Comparison of ENCODE assay signal across 9 cellular contexts in genomic region chr5:141412853-141413539, GRCh38. TPM values are rescaled to one million over a fixed set of nuclear protein-coding genes. Genes with fewer than 3 reads are reported as not detected.
DNase-seq lines count a peak whose midpoint lies in the region; FAIRE-seq and TF ChIP-seq lines count a peak whose summit lies in the region.
"Had no signal": no experiment of that assay in that cellular context is flagged by ENCODE, and none has a peak within 500 bp of the region (broad histone marks: within the 10 kb centered on the region; RNA-seq: fewer than 3 reads in every experiment).

Gene PCDHGA10 (plus strand): TSS chr5:141412987. CDS start chr5:141413176, 189 bp downstream.

- CTCF ChIA-PET in HEK293T (lab: Yijun Ruan, JAX): interaction anchor here (0.7 to 1.7 kb wide), 5 partner anchors 8 to 424 kb away, joined by 3 to 11 read pairs (median 5); partner anchors contain the start of genes PCDHGA11 and TAF7

- H3K9me3 ChIP-seq in MM.1S (replicated peaks; ENCODE audit: insufficient read depth, low read length) (no peaks in the 10 kb centered on the region), stomach smooth muscle (ENCODE audit: control insufficient read depth in 2 of 2, low read length in 2 of 2) (peaks cover 28 to 58% of the 10 kb centered on the region in 2 donors)

- TF ChIP-seq POLR2A in GM12892 (IDR thresholded peaks at IDR 0.05; ENCODE audit: low read depth, low read length): no peak

- no peaks in the 10 kb centered on the region for H3K36me3 ChIP-seq in MM.1S (replicated peaks; ENCODE audit: insufficient read depth, low read length)
- H3K36me3 ChIP-seq in stomach smooth muscle (ENCODE audit: control insufficient read depth in 2 of 2, insufficient read depth in 2 of 2, low read length in 2 of 2): peaks cover 2 to 6% of the 10 kb centered on the region in 2 donors

- peak within 1 kb of the TSS; percentile 84 for H3K27ac Mint-ChIP-seq in endothelial cell (ENCODE audit: unreplicated experiment)

- H3K9ac ChIP-seq in MM.1S (ENCODE audit: low read length) (no peak within 1 kb of the TSS), stomach smooth muscle (ENCODE audit: low read length in 2 of 2) (no peak within 1 kb of the TSS)

- peaks cover 53% of the 10 kb centered on the region for H3K36me3 Mint-ChIP-seq in endothelial cell (ENCODE audit: low read depth, unreplicated experiment)

- no peaks in the 10 kb centered on the region for H3F3A ChIP-seq in MM.1S (ENCODE audit: insufficient read depth, low read length)

- peak within 1 kb of the TSS; percentile 57 for H3K4me2 ChIP-seq in MM.1S (ENCODE audit: low read depth, low read length)

- H3K4me1 ChIP-seq in MM.1S (ENCODE audit: low read length) (no peaks in the 10 kb centered on the region), stomach smooth muscle (ENCODE audit: control insufficient read depth, insufficient read depth, low read length) (no peaks in the 10 kb centered on the region)

- H3K27me3 ChIP-seq in MM.1S (replicated peaks; ENCODE audit: insufficient read depth, low read length) (peaks cover 14% of the 10 kb centered on the region), stomach smooth muscle (ENCODE audit: control insufficient read depth in 1 of 2, insufficient read depth in 2 of 2, low read length in 2 of 2) (no peaks in the 10 kb centered on the region)

- no peak within 1 kb of the TSS for H3K27ac ChIP-seq in MM.1S (ENCODE audit: low read length)
- no peak within 1 kb of the TSS for H3K27ac ChIP-seq in stomach smooth muscle (ENCODE audit: low read length)

- peak; percentile 17 for FAIRE-seq in GM12892 (lab: Jason Lieb, UNC)
- FAIRE-seq: islet of Langerhans had no signal

- H4K20me1 ChIP-seq in MM.1S (ENCODE audit: insufficient read depth, low read length): no peaks in the 10 kb centered on the region

- peak; percentile 73 for TF ChIP-seq CTCF in MM.1S (IDR thresholded peaks at IDR 0.05; ENCODE audit: low read length)
- TF ChIP-seq CTCF in endothelial cell (IDR thresholded peaks at IDR 0.05; ENCODE audit: unreplicated experiment): peak; percentile 81

- H3K27me3 Mint-ChIP-seq in endothelial cell (ENCODE audit: unreplicated experiment): peaks cover 13% of the 10 kb centered on the region

- no peaks in the 10 kb centered on the region for H3K79me2 ChIP-seq in MM.1S (ENCODE audit: low read length)

- POLR2A ChIA-PET in HEK293T (lab: Yijun Ruan, JAX): no interaction called here

- no peaks in the 10 kb centered on the region for H3K9me2 ChIP-seq in MM.1S (replicated peaks; ENCODE audit: insufficient read depth, low read length)

- H3K9me3 Mint-ChIP-seq in endothelial cell (ENCODE audit: unreplicated experiment): peaks cover 26% of the 10 kb centered on the region

- peaks cover 44% of the 10 kb centered on the region for H3K4me1 Mint-ChIP-seq in endothelial cell (ENCODE audit: unreplicated experiment)

- H3K4me3 ChIP-seq in MM.1S (ENCODE audit: low read length) (peak within 1 kb of the TSS; percentile 55), stomach smooth muscle (ENCODE audit: low read length in 2 of 2) (peak within 1 kb of the TSS; percentile 44 to 47)

- H2AFZ ChIP-seq in MM.1S (ENCODE audit: low read length): peak within 1 kb of the TSS; percentile 54

- H3K4me3 Mint-ChIP-seq in endothelial cell (ENCODE audit: unreplicated experiment): peak within 1 kb of the TSS; percentile 96

- DNase-seq in GM12892 (ENCODE audit: insufficient read length): peak; percentile 47
- peak; percentile 45 for DNase-seq in HEK293T (ENCODE audit: extremely low spot score)
- DNase-seq in MM.1S: peak; percentile 80
- peak; percentile 50 for DNase-seq in activated CD4-positive, alpha-beta T cell treated with anti-CD3 and anti-CD28 coated beads, Interleukin-2, amount 50 U/mL, for 1 hour
- peak; percentile 70 for DNase-seq in endothelial cell (ENCODE audit: low spot score)
- DNase-seq in midbrain (lab: John Stamatoyannopoulos, UW): peak; percentile 11
- DNase-seq in middle frontal gyrus (ENCODE audit: extremely low spot score, low spot score): no peak

TF ChIP-seq in HEK293T, 16 proteins besides CTCF, POLR2A, EP300 and RAD21:
- TF ChIP-seq NFRKB (IDR thresholded peaks at IDR 0.05) (no peak), L3MBTL2 (conservative IDR thresholded peaks at IDR 0.05) (no peak)

RNA-seq across cellular contexts. Expression of gene PCDHGA10, which starts in this region (rescaled TPM):
- polyA plus RNA-seq in GM12892 (2012; ENCODE audit: missing spikeins): 0.66 TPM
- 43.0 TPM for total RNA-seq in endothelial cell (ENCODE audit: unreplicated experiment)
